ENCODE assay signal across 17 cellular contexts in genomic region chr9:13970018-13970417, GRCh38.
DNase-seq lines count a peak whose midpoint lies in the region; ATAC-seq and TF ChIP-seq lines count a peak whose summit lies in the region.
"Had no signal": no experiment of that assay in that cellular context is flagged by ENCODE, and none has a peak within 500 bp of the region (broad histone marks: within the 10 kb centered on the region; RNA-seq: fewer than 3 reads in every experiment).

No MANE protein-coding gene starts in this region.

- intact Hi-C loops in IMR-90 (cut with micrococcal nuclease) (no loop called here), psoas muscle (cut with DNase I) (no loop called here), OCI-LY7 (cut with micrococcal nuclease; ENCODE audit: unreplicated experiment) (no loop called here)
- intact Hi-C loops in CD8-positive, alpha-beta T cell (cut with DNase I, micrococcal nuclease): no loop called here

- TF ChIP-seq POLR2A in IMR-90 (IDR thresholded peaks at IDR 0.05; ENCODE audit: low read depth, low read length): no peak

- H2AK5ac ChIP-seq in IMR-90 (ENCODE audit: low read depth, low read length): no peak overlapping the region

- no peak overlapping the region for H4K91ac ChIP-seq in IMR-90 (ENCODE audit: insufficient read depth, low read depth, low read length)

- H3F3A ChIP-seq in SK-N-SH (replicated peaks; ENCODE audit: insufficient read depth): no peaks in the 10 kb centered on the region

- H3K79me1 ChIP-seq in IMR-90 (ENCODE audit: low read depth in 1 of 2, low read length in 2 of 2): no peaks in the 10 kb centered on the region

- POLR2A ChIA-PET in IMR-90 (lab: Charles Lee; ENCODE audit: unreplicated experiment) (no interaction called here), SK-N-SH (lab: Yijun Ruan, JAX) (no interaction called here), OCI-LY7 (lab: Charles Lee) (interaction anchor here (0.7 kb wide), 1 partner anchor 9 kb away, joined by 3 read pairs; no protein-coding TSS in a partner anchor)
- POLR2A ChIA-PET in CD8-positive, alpha-beta T cell (lab: Charles Lee): no interaction called here

- ATAC-seq in IMR-90 (ENCODE audit: low read depth): no peak
- peak; percentile 37 to 58 (median 49) for ATAC-seq in psoas muscle
- ATAC-seq in HG02870 (IDR thresholded peaks at IDR 0.05; ENCODE audit: unreplicated experiment): no peak
- no peak for ATAC-seq in CD8-positive, alpha-beta T cell
- ATAC-seq in natural killer cell treated with Interleukin-12 subunit alpha and Interleukin-12 subunit beta and Interleukin-15 and Interleukin-18, amount 100 ng/mL, for 72 hours: no peak

- H3K9me3 ChIP-seq in IMR-90 (ENCODE audit: control insufficient read depth, insufficient read depth, low read length): no peaks in the 10 kb centered on the region
- no peaks in the 10 kb centered on the region for H3K9me3 ChIP-seq in SK-N-SH
- H3K9me3 ChIP-seq in psoas muscle: no peaks in the 10 kb centered on the region
- no peaks in the 10 kb centered on the region for H3K9me3 ChIP-seq in CD8-positive, alpha-beta T cell (ENCODE audit: low read length)
- no peaks in the 10 kb centered on the region for H3K9me3 ChIP-seq in OCI-LY7 (ENCODE audit: low read length)

- no peak overlapping the region for H3K27ac Mint-ChIP-seq in CD8-positive, alpha-beta T cell
- H3K27ac Mint-ChIP-seq in natural killer cell treated with Interleukin-12 subunit alpha and Interleukin-12 subunit beta and Interleukin-15 and Interleukin-18, amount 100 ng/mL, for 72 hours: no peak overlapping the region
- H3K27ac Mint-ChIP-seq: IgD-negative memory B cell had no signal

- H3K36me3 Mint-ChIP-seq in CD8-positive, alpha-beta T cell: no peaks in the 10 kb centered on the region
- H3K36me3 Mint-ChIP-seq in natural killer cell treated with Interleukin-12 subunit alpha and Interleukin-12 subunit beta and Interleukin-15 and Interleukin-18, amount 100 ng/mL, for 72 hours: no peaks in the 10 kb centered on the region
- H3K36me3 Mint-ChIP-seq: IgD-negative memory B cell had no signal

- H2AFZ ChIP-seq in IMR-90 (replicated peaks; ENCODE audit: low read length, poor library complexity) (no peak overlapping the region), SK-N-SH (ENCODE audit: low read depth) (no peak overlapping the region), OCI-LY7 (ENCODE audit: low read length) (no peak overlapping the region)

- no CpG with 5 or more reads among the region's 4 CpGs for WGBS in IMR-90 (ENCODE audit: extremely low coverage in 2 of 2, insufficient read length in 1 of 2), 2 experiments
- WGBS in SK-N-SH (ENCODE audit: low lambda C conversion rate): 76% methylated on average over 4 of the region's 4 CpGs
- 46 to 51% (median 46%) methylated on average over 4 of the region's 4 CpGs for WGBS in psoas muscle, 3 donors

- H4K20me1 ChIP-seq in IMR-90 (ENCODE audit: insufficient read depth, low read length) (no peaks in the 10 kb centered on the region), SK-N-SH (ENCODE audit: insufficient read depth) (no peaks in the 10 kb centered on the region), OCI-LY7 (ENCODE audit: insufficient read depth, low read length) (no peaks in the 10 kb centered on the region)

- H3K79me2 ChIP-seq in SK-N-SH (ENCODE audit: insufficient read depth): no peaks in the 10 kb centered on the region
- no peaks in the 10 kb centered on the region for H3K79me2 ChIP-seq in OCI-LY7 (ENCODE audit: insufficient read depth, low read depth, low read length)

- no peak overlapping the region for H3K18ac ChIP-seq in IMR-90 (ENCODE audit: low read depth, low read length)

- TF ChIP-seq CTCF in IMR-90 (conservative IDR thresholded peaks at IDR 0.05; ENCODE audit: low read depth, low read length) (no peak), SK-N-SH (IDR thresholded peaks at IDR 0.05) (no peak), choroid plexus epithelial cell (conservative IDR thresholded peaks at IDR 0.05; ENCODE audit: low read depth, low read length) (no peak), psoas muscle (IDR thresholded peaks at IDR 0.05) (no peak), OCI-LY7 (conservative IDR thresholded peaks at IDR 0.05; ENCODE audit: low read length) (no peak)
- TF ChIP-seq CTCF in CD8-positive, alpha-beta T cell (IDR thresholded peaks at IDR 0.05): no peak

- H3K23ac ChIP-seq in IMR-90 (ENCODE audit: low read depth, low read length): no peak overlapping the region

- H2BK20ac ChIP-seq in IMR-90 (ENCODE audit: low read depth, low read length): no peak overlapping the region

- BruUV-seq in IMR-90 (replicated peaks; lab: Mats Ljungman, UMichigan) (no TSS peak), OCI-LY7 (replicated peaks; lab: Mats Ljungman, UMichigan) (no TSS peak)

- H3K27ac ChIP-seq in IMR-90 (ENCODE audit: insufficient read depth, low read length): no peak overlapping the region
- H3K27ac ChIP-seq in SK-N-SH (ENCODE audit: low read depth in 2 of 2, low read length in 1 of 2): no peak overlapping the region; a peak in 1 of 4 replicates
- H3K27ac ChIP-seq in psoas muscle: no peak overlapping the region
- H3K27ac ChIP-seq in CD8-positive, alpha-beta T cell (ENCODE audit: low read depth, low read length): no peak overlapping the region
- no peak overlapping the region for H3K27ac ChIP-seq in OCI-LY7 (ENCODE audit: low read depth, low read length, poor library complexity, severe bottlenecking)
- H3K27ac ChIP-seq: C4-2B had no signal

- CTCF ChIA-PET in IMR-90 (lab: Yijun Ruan, JAX) (interaction anchor here (0.6 kb wide), 1 partner anchor 11 kb away, joined by 3 read pairs; no protein-coding TSS in a partner anchor), SK-N-SH (lab: Yijun Ruan, JAX) (no interaction called here), OCI-LY7 (lab: Charles Lee; ENCODE audit: unreplicated experiment) (no interaction called here)
- CTCF ChIA-PET in CD8-positive, alpha-beta T cell (lab: Charles Lee): no interaction called here

- H2BK15ac ChIP-seq in IMR-90 (ENCODE audit: low read depth, low read length): no peak overlapping the region

- no peaks in the 10 kb centered on the region for H3K27me3 Mint-ChIP-seq in CD8-positive, alpha-beta T cell (ENCODE audit: low read depth)
- H3K27me3 Mint-ChIP-seq in natural killer cell treated with Interleukin-12 subunit alpha and Interleukin-12 subunit beta and Interleukin-15 and Interleukin-18, amount 100 ng/mL, for 72 hours: no peaks in the 10 kb centered on the region

- H3K36me3 ChIP-seq in IMR-90 (ENCODE audit: control insufficient read depth, insufficient read depth, low read length) (no peaks in the 10 kb centered on the region), SK-N-SH (replicated peaks in 1 of 2; ENCODE audit: control insufficient read depth in 1 of 2, insufficient read depth in 2 of 2, low read length in 1 of 2) (no peaks in the 10 kb centered on the region), psoas muscle (ENCODE audit: insufficient read depth in 1 of 2, low read depth in 1 of 2) (no peaks in the 10 kb centered on the region), OCI-LY7 (ENCODE audit: insufficient read depth, low read length) (no peaks in the 10 kb centered on the region)
- no peaks in the 10 kb centered on the region for H3K36me3 ChIP-seq in CD8-positive, alpha-beta T cell (ENCODE audit: insufficient read depth, low read length)

- no peak for TF ChIP-seq RAD21 in IMR-90 (IDR thresholded peaks at IDR 0.05; ENCODE audit: low read length)
- no peak for TF ChIP-seq RAD21 in SK-N-SH (IDR thresholded peaks at IDR 0.05; ENCODE audit: low read length)

- in situ Hi-C loops in IMR-90 (cut with MboI; ENCODE audit: low sequenced_read_pairs): no loop called here

- H3K9me3 Mint-ChIP-seq in CD8-positive, alpha-beta T cell: peaks cover 2% of the 10 kb centered on the region
- H3K9me3 Mint-ChIP-seq in natural killer cell treated with Interleukin-12 subunit alpha and Interleukin-12 subunit beta and Interleukin-15 and Interleukin-18, amount 100 ng/mL, for 72 hours: peaks cover 7% of the 10 kb centered on the region

- no peak for TF ChIP-seq EP300 in SK-N-SH (IDR thresholded peaks at IDR 0.05; ENCODE audit: borderline replicate concordance in 1 of 2, low read depth in 1 of 2, low read length in 1 of 2)

- H3K9me1 ChIP-seq in IMR-90 (ENCODE audit: insufficient read depth, low read length): no peaks in the 10 kb centered on the region

- no peak overlapping the region for H3K4ac ChIP-seq in IMR-90 (ENCODE audit: low read depth, low read length)

- H2BK120ac ChIP-seq in IMR-90 (ENCODE audit: low read depth, low read length): no peak overlapping the region

- H3K27me3 ChIP-seq in IMR-90 (ENCODE audit: control insufficient read depth, insufficient read depth, low read length) (peaks cover 2% of the 10 kb centered on the region; the same call in 1 of the 2 replicates), SK-N-SH (ENCODE audit: insufficient read depth) (no peaks in the 10 kb centered on the region), psoas muscle (ENCODE audit: insufficient read depth in 3 of 3, low read length in 2 of 3) (no peaks in the 10 kb centered on the region)
- no peaks in the 10 kb centered on the region for H3K27me3 ChIP-seq in CD8-positive, alpha-beta T cell (ENCODE audit: insufficient read depth, low read length)

- H3K4me2 ChIP-seq in IMR-90 (ENCODE audit: low read depth, low read length) (no peak overlapping the region), SK-N-SH (no peak overlapping the region), OCI-LY7 (ENCODE audit: low read length) (no peak overlapping the region)

- H4K5ac ChIP-seq in IMR-90 (ENCODE audit: low read depth, low read length): no peak overlapping the region

- no peak overlapping the region for H3K56ac ChIP-seq in IMR-90 (ENCODE audit: extremely low read depth, insufficient read depth, low read length)

- dilution Hi-C loops in IMR-90 (cut with HindIII; ENCODE audit: low sequenced_read_pairs, unreplicated experiment): no loop called here

- H3K14ac ChIP-seq in IMR-90 (replicated peaks; ENCODE audit: low read depth, low read length): no peak overlapping the region

- no peak overlapping the region for H2BK5ac ChIP-seq in IMR-90 (ENCODE audit: low read depth, low read length, poor library complexity, severe bottlenecking)

- H3K9ac ChIP-seq in IMR-90 (ENCODE audit: low read depth, low read length) (no peak overlapping the region), SK-N-SH (no peak overlapping the region)

- no peak overlapping the region for H3K4me3 Mint-ChIP-seq in CD8-positive, alpha-beta T cell
- no peak overlapping the region for H3K4me3 Mint-ChIP-seq in natural killer cell treated with Interleukin-12 subunit alpha and Interleukin-12 subunit beta and Interleukin-15 and Interleukin-18, amount 100 ng/mL, for 72 hours
- H3K4me3 Mint-ChIP-seq: IgD-negative memory B cell had no signal

- H3K4me1 ChIP-seq in IMR-90 (ENCODE audit: control insufficient read depth, insufficient read depth, low read length) (no peaks in the 10 kb centered on the region), SK-N-SH (ENCODE audit: control insufficient read depth in 1 of 2, insufficient read depth in 2 of 2, low read depth in 1 of 2, low read length in 1 of 2) (no peaks in the 10 kb centered on the region; a peak in 2 of 4 replicates), psoas muscle (peaks cover 18% of the 10 kb centered on the region), OCI-LY7 (ENCODE audit: insufficient read depth, low read length, poor library complexity, severe bottlenecking) (no peaks in the 10 kb centered on the region)
- no peaks in the 10 kb centered on the region for H3K4me1 ChIP-seq in CD8-positive, alpha-beta T cell (ENCODE audit: insufficient read depth, low read length)

- H3K4me1 Mint-ChIP-seq in CD8-positive, alpha-beta T cell (ENCODE audit: low read depth): no peaks in the 10 kb centered on the region
- no peaks in the 10 kb centered on the region for H3K4me1 Mint-ChIP-seq in natural killer cell treated with Interleukin-12 subunit alpha and Interleukin-12 subunit beta and Interleukin-15 and Interleukin-18, amount 100 ng/mL, for 72 hours (ENCODE audit: low read depth in 2 of 2)

- no peak overlapping the region for H2AK9ac ChIP-seq in IMR-90 (replicated peaks; ENCODE audit: low read depth, low read length, poor library complexity)

- DNase-seq in IMR-90: no peak
- DNase-seq in SK-N-SH: no peak
- peak; percentile 39 for DNase-seq in choroid plexus epithelial cell (ENCODE audit: low read depth)
- no peak for DNase-seq in psoas muscle
- no peak for DNase-seq in CD8-positive, alpha-beta T cell
- DNase-seq in natural killer cell treated with Interleukin-12 subunit alpha and Interleukin-12 subunit beta and Interleukin-15 and Interleukin-18, amount 100 ng/mL, for 72 hours (ENCODE audit: low spot score): no peak
- no peak for DNase-seq in OCI-LY7 (ENCODE audit: low spot score)
- DNase-seq: COR-L47, DMS53, H7, NCI-H1436 treated with DMSO at 0.1 percent for 48 hours, NCI-H2081, NCI-H524, RPMI8226 had no signal

- H3K9me2 ChIP-seq in SK-N-SH (no peaks in the 10 kb centered on the region), OCI-LY7 (ENCODE audit: insufficient read depth, low read length) (no peaks in the 10 kb centered on the region)

- H4K8ac ChIP-seq in IMR-90 (ENCODE audit: low read depth in 2 of 2, low read length in 2 of 2): no peak overlapping the region

- no peak overlapping the region for H3K4me3 ChIP-seq in IMR-90 (ENCODE audit: insufficient read depth, low read depth, low read length)
- H3K4me3 ChIP-seq in SK-N-SH (ENCODE audit: low read depth in 2 of 2, low read length in 1 of 2): no peak overlapping the region
- no peak overlapping the region for H3K4me3 ChIP-seq in choroid plexus epithelial cell (ENCODE audit: low read depth, low read length)
- no peak overlapping the region for H3K4me3 ChIP-seq in psoas muscle
- H3K4me3 ChIP-seq in CD8-positive, alpha-beta T cell (ENCODE audit: low read depth, low read length): no peak overlapping the region
- H3K4me3 ChIP-seq in OCI-LY7 (ENCODE audit: low read depth, low read length, poor library complexity, severe bottlenecking): no peak overlapping the region

Comparison
In these comparisons a context has a peak if more than half of its experiments do, and no peak if none do; other contexts are left out.
1. ATAC-seq: peak in psoas muscle (4 of 4); none in IMR-90 (single experiment), HG02870 (single experiment), CD8-positive, alpha-beta T cell (single experiment) and natural killer cell treated with Interleukin-12 subunit alpha and Interleukin-12 subunit beta and Interleukin-15 and Interleukin-18, amount 100 ng/mL, for 72 hours (0 of 2).